12 cellular contexts compared by ENCODE assay signal in genomic region chr17:12549499-12549901, GRCh38.
DNase-seq lines count a peak whose midpoint lies in the region; ATAC-seq and TF ChIP-seq lines count a peak whose summit lies in the region.
"Had no signal": no experiment of that assay in that cellular context is flagged by ENCODE, and none has a peak within 500 bp of the region (broad histone marks: within the 10 kb centered on the region; RNA-seq: fewer than 3 reads in every experiment).

No MANE protein-coding gene starts in this region.

- POLR2A ChIA-PET in HEK293T (lab: Yijun Ruan, JAX) = no interaction called here

- H3K36me3 ChIP-seq in endodermal cell (ENCODE audit: control insufficient read depth, insufficient read depth, low read length) = no peaks in the 10 kb centered on the region
- H3K36me3 ChIP-seq in mesendoderm (ENCODE audit: control insufficient read depth, insufficient read depth, low read length) = no peaks in the 10 kb centered on the region
- H3K36me3 ChIP-seq in urinary bladder (ENCODE audit: insufficient read depth) = no peaks in the 10 kb centered on the region
- H3K36me3 ChIP-seq: SJCRH30 had no signal

- TF ChIP-seq CTCF in endodermal cell (conservative IDR thresholded peaks at IDR 0.05) = no peak

- H3K79me2 ChIP-seq in mesendoderm (ENCODE audit: control insufficient read depth, insufficient read depth, low read length) = no peaks in the 10 kb centered on the region

- no peak overlapping the region for H3K18ac ChIP-seq in mesendoderm (ENCODE audit: low read length)

- H4K8ac ChIP-seq in mesendoderm (ENCODE audit: low read depth, low read length) = no peak overlapping the region

- no peak overlapping the region for H3K4me3 ChIP-seq in endodermal cell (ENCODE audit: low read length)
- H3K4me3 ChIP-seq in mesendoderm (ENCODE audit: low read length) = no peak overlapping the region
- H3K4me3 ChIP-seq in urinary bladder (ENCODE audit: low read depth, low read length) = no peak overlapping the region
- H3K4me3 ChIP-seq: SJCRH30 had no signal

- H3K4me3 Mint-ChIP-seq in endodermal cell = no peak overlapping the region
- H3K4me3 Mint-ChIP-seq: CD4-positive, alpha-beta memory T cell had no signal

- no peaks in the 10 kb centered on the region for H3K79me1 ChIP-seq in mesendoderm (ENCODE audit: low read length)

- no peak overlapping the region for H2BK120ac ChIP-seq in mesendoderm (ENCODE audit: low read depth, low read length)

- peaks cover 8% of the 10 kb centered on the region for H3K4me1 ChIP-seq in endodermal cell (ENCODE audit: control insufficient read depth, insufficient read depth, low read length)
- H3K4me1 ChIP-seq in mesendoderm (ENCODE audit: control insufficient read depth, low read depth, low read length) = no peaks in the 10 kb centered on the region
- no peaks in the 10 kb centered on the region for H3K4me1 ChIP-seq in urinary bladder (ENCODE audit: insufficient read depth)

- H3K36me3 Mint-ChIP-seq in endodermal cell (ENCODE audit: low read depth) = no peaks in the 10 kb centered on the region
- H3K36me3 Mint-ChIP-seq: CD4-positive, alpha-beta memory T cell had no signal

- H2AK5ac ChIP-seq in mesendoderm (ENCODE audit: low read length) = no peak overlapping the region

- H3K9ac ChIP-seq in endodermal cell (ENCODE audit: extremely low read depth, low read length, poor library complexity, severe bottlenecking) = no peak overlapping the region
- H3K9ac ChIP-seq in mesendoderm (ENCODE audit: low read length) = no peak overlapping the region

- no peaks in the 10 kb centered on the region for H3K27me3 ChIP-seq in endodermal cell (ENCODE audit: control insufficient read depth, insufficient read depth, low read length, poor library complexity, severe bottlenecking)
- no peaks in the 10 kb centered on the region for H3K27me3 ChIP-seq in mesendoderm (ENCODE audit: insufficient read depth, low read length, poor library complexity)

- no peak overlapping the region for H2BK15ac ChIP-seq in mesendoderm (replicated peaks; ENCODE audit: low read depth)

- H3K27me3 Mint-ChIP-seq in endodermal cell (ENCODE audit: insufficient read depth) = no peaks in the 10 kb centered on the region
- H3K27me3 Mint-ChIP-seq: CD4-positive, alpha-beta memory T cell had no signal

- CTCF ChIA-PET in HEK293T (lab: Yijun Ruan, JAX) = interaction anchor here (1.2 to 1.3 kb wide), 2 partner anchors 118 to 193 kb away, joined by 3 to 5 read pairs; no protein-coding TSS in a partner anchor

- no peak overlapping the region for H3K4me2 ChIP-seq in mesendoderm (ENCODE audit: low read length)

- no peaks in the 10 kb centered on the region for H3K9me3 ChIP-seq in endodermal cell (ENCODE audit: control insufficient read depth, low read length)
- H3K9me3 ChIP-seq: SJCRH30 had no signal

- no peak for ATAC-seq in GM18861 (IDR thresholded peaks at IDR 0.05; ENCODE audit: unreplicated experiment)
- ATAC-seq: stimulated activated naive CD8-positive, alpha-beta T cell treated with anti-CD3 and anti-CD28 coated beads, Interleukin-15, Interleukin-2, amounts not matched to agents 100 U/mL and 50 U/mL, for 24 hours had no signal

- no peak overlapping the region for H4K5ac ChIP-seq in mesendoderm (ENCODE audit: low read length)

- peaks cover 21% of the 10 kb centered on the region for H3K4me1 Mint-ChIP-seq in endodermal cell
- H3K4me1 Mint-ChIP-seq: CD4-positive, alpha-beta memory T cell had no signal

- H3K4ac ChIP-seq in mesendoderm (ENCODE audit: low read depth, low read length) = no peak overlapping the region

- H3K9me3 Mint-ChIP-seq in endodermal cell = no peaks in the 10 kb centered on the region

- peak overlapping the region; percentile 79 for H3K27ac Mint-ChIP-seq in endodermal cell
- H3K27ac Mint-ChIP-seq: CD4-positive, alpha-beta memory T cell had no signal

- no peak overlapping the region for H3K23ac ChIP-seq in mesendoderm (ENCODE audit: low read length)

- H2BK5ac ChIP-seq in mesendoderm (ENCODE audit: low read length) = no peak overlapping the region

- no peak overlapping the region for H3K56ac ChIP-seq in mesendoderm (ENCODE audit: low read length)

- H3K27ac ChIP-seq in endodermal cell (ENCODE audit: low read depth, low read length) = no peak overlapping the region
- no peak overlapping the region for H3K27ac ChIP-seq in mesendoderm (ENCODE audit: low read depth, low read length)
- H3K27ac ChIP-seq in urinary bladder (ENCODE audit: low read depth) = peak overlapping the region; percentile 28
- H3K27ac ChIP-seq: SJCRH30 had no signal

- 59 to 72% methylated on average over 9 of the region's 9 CpGs for WGBS in endodermal cell (ENCODE audit: insufficient coverage in 1 of 2, insufficient read length in 1 of 2), 2 experiments
- WGBS in mesendoderm (ENCODE audit: extremely low coverage, insufficient coverage, low lambda C conversion rate) = no CpG with 5 or more reads among the region's 9 CpGs
- 21% methylated on average over 9 of the region's 9 CpGs for WGBS in urinary bladder

- DNase-seq in HEK293T (ENCODE audit: extremely low spot score) = no peak
- peak; percentile 63 for DNase-seq in endodermal cell
- DNase-seq in mesendoderm = peak; percentile 86
- DNase-seq in activated CD8-positive, alpha-beta memory T cell treated with anti-CD3 and anti-CD28 coated beads, Interleukin-2, amount 50 U/mL, for 4 hours = no peak
- DNase-seq in mucosa of gallbladder (ENCODE audit: low spot score) = no peak
- DNase-seq: activated gamma-delta T cell; CD4-positive, alpha-beta memory T cell; NCI-H2171; stimulated activated naive CD8-positive, alpha-beta T cell treated with anti-CD3 and anti-CD28 coated beads, Interleukin-15, Interleukin-2, amounts not matched to agents 100 U/mL and 50 U/mL, for 24 hours had no signal

TF ChIP-seq in HEK293T, 16 proteins besides CTCF, POLR2A, EP300 and RAD21:
- TF ChIP-seq PKNOX1 (IDR thresholded peaks at IDR 0.05) (peak; percentile 53), SUZ12 (IDR thresholded peaks at IDR 0.05) (no peak)

Comparison
In these comparisons a context has a peak if more than half of its experiments do, and no peak if none do; other contexts are left out.
1. DNase-seq: peak in endodermal cell (single experiment) and mesendoderm (single experiment); none in HEK293T (single experiment), activated CD8-positive, alpha-beta memory T cell treated with anti-CD3 and anti-CD28 coated beads, Interleukin-2, amount 50 U/mL, for 4 hours (single experiment) and mucosa of gallbladder (single experiment).